10 cellular contexts compared by ENCODE assay signal in the genomic region with DNA sequence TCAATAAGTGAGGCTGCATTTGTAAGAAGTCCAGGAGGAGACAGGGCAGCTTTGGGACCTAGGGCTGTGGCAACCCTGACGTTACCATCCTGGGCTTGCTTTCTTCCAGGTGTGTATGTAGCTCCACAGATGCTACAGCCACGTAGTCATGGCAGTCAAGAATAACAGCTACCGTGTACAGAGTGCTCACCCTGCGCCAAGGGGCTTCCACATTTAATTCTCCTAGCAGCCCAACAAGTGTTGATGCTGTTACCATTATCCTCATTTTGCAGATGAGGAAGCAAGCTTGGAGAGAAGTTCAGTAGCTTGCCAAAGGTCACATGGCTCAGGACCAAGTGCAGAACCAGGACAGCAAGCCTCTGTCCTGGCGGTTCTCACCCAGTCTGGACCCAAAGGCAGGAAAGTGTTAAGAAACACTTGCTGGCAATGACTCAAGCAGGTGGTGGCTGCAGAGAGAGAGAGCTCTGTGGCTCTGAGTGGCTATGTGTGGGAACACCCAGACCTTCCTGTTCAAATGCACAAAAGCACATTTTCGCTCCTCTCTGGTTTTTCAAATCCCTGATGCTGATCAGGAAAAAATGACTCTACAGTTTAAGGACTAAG.
DNase-seq lines count a peak whose midpoint lies in the region; ATAC-seq and TF ChIP-seq lines count a peak whose summit lies in the region.
"Had no signal": no experiment of that assay in that cellular context is flagged by ENCODE, and none has a peak within 500 bp of the region (broad histone marks: within the 10 kb centered on the region; RNA-seq: fewer than 3 reads in every experiment).

No MANE protein-coding gene starts in this region.

- intact Hi-C loops in body of pancreas (cut with DNase I) = no loop called here

- H4K20me1 ChIP-seq in H9 (ENCODE audit: control insufficient read depth, insufficient read depth, insufficient read length) = no peaks in the 10 kb centered on the region

- no peak overlapping the region for H3K4me3 ChIP-seq in body of pancreas

- no peak overlapping the region for H3K4ac ChIP-seq in H9 (ENCODE audit: low read depth, low read length)

- H3K27ac ChIP-seq in body of pancreas (peak overlapping the region in 1 of 4 donors; percentile 17), H9 (ENCODE audit: insufficient read length, low read depth, low read length) (no peak overlapping the region)

- H3K36me3 ChIP-seq in body of pancreas (replicated peaks in 1 of 2; ENCODE audit: insufficient read depth in 1 of 2, low read depth in 2 of 2) = no peaks in the 10 kb centered on the region

- H3K27me3 Mint-ChIP-seq in H9 (ENCODE audit: low read depth) = no peaks in the 10 kb centered on the region

- no peak overlapping the region for H3K18ac ChIP-seq in H9 (ENCODE audit: insufficient read length, low read depth, low read length)

- no peak overlapping the region for H3K23ac ChIP-seq in H9 (ENCODE audit: insufficient read length, low read depth, low read length)

- H3K79me2 ChIP-seq in H9 (ENCODE audit: insufficient read depth, low read length) = no peaks in the 10 kb centered on the region

- no peaks in the 10 kb centered on the region for H3K9me3 ChIP-seq in body of pancreas
- no peaks in the 10 kb centered on the region for H3K9me3 ChIP-seq in H9 (ENCODE audit: control insufficient read depth, low read depth, low read length)

- H3K27me3 ChIP-seq in body of pancreas (no peaks in the 10 kb centered on the region), H9 (ENCODE audit: insufficient read depth, low read length) (no peaks in the 10 kb centered on the region)

- no peaks in the 10 kb centered on the region for H3K23me2 ChIP-seq in H9 (ENCODE audit: insufficient read length, low read depth, low read length, poor library complexity, severe bottlenecking)

- H3K27ac Mint-ChIP-seq in H9 = no peak overlapping the region

- peaks cover 21% of the 10 kb centered on the region in 2 experiments for H3K4me1 Mint-ChIP-seq in H9

- no peak overlapping the region for H3K4me2 ChIP-seq in H9 (ENCODE audit: insufficient read depth, insufficient read length, low read length)

- peak; percentile 23 for DNase-seq in Caki2 (ENCODE audit: low read depth)
- peak; percentile 37 for DNase-seq in NCI-H1092 (lab: John Stamatoyannopoulos, UW)
- peak in 3 of 4 donors; percentile 24 to 68 (median 31) for DNase-seq in body of pancreas
- peak; percentile 46 to 78 for DNase-seq in lung microvascular endothelial cell (ENCODE audit: low read depth in 2 of 2)
- no peak for DNase-seq in AG08395 (ENCODE audit: low spot score)
- no peak for DNase-seq in H9
- DNase-seq: naive B cell, NCI-H526 had no signal

- peak; percentile 33 for ATAC-seq in body of pancreas
- no peak for ATAC-seq in GM21619 (IDR thresholded peaks at IDR 0.05; ENCODE audit: unreplicated experiment)
- ATAC-seq in GM18519 (IDR thresholded peaks at IDR 0.05; ENCODE audit: low FRiP score, unreplicated experiment) = no peak

- H4K91ac ChIP-seq in H9 (ENCODE audit: insufficient read length, low read depth, low read length) = no peak overlapping the region

- H3K9ac ChIP-seq in H9 (ENCODE audit: extremely low read depth, insufficient read length, low read length) = no peak overlapping the region

- H3K4me1 ChIP-seq in body of pancreas (no peaks in the 10 kb centered on the region), H9 (ENCODE audit: insufficient read depth, low read length) (peaks cover 2% of the 10 kb centered on the region; the same call in 1 of the 2 replicates)

- H4K5ac ChIP-seq in H9 (ENCODE audit: insufficient read length, low read depth, low read length) = no peak overlapping the region

- H2BK5ac ChIP-seq in H9 (ENCODE audit: insufficient read length, low read length) = no peak overlapping the region

- no peak overlapping the region for H3T11ph ChIP-seq in H9 (ENCODE audit: low read length)

- H3K14ac ChIP-seq in H9 (ENCODE audit: insufficient read depth, low read length) = no peak overlapping the region; the same call in 1 of the 2 replicates

- no peak overlapping the region for H2BK12ac ChIP-seq in H9 (ENCODE audit: insufficient read length, low read depth, low read length)

- TF ChIP-seq CTCF in body of pancreas (IDR thresholded peaks at IDR 0.05) (no peak), H9 (conservative IDR thresholded peaks at IDR 0.05) (no peak)

- H2BK20ac ChIP-seq in H9 (ENCODE audit: low read depth, low read length, poor library complexity, severe bottlenecking) = no peak overlapping the region

- no peak overlapping the region for H2AFZ ChIP-seq in H9 (ENCODE audit: low read length)

- H4K8ac ChIP-seq in H9 (replicated peaks; ENCODE audit: insufficient read length, low read depth, low read length) = no peak overlapping the region

- H2AK5ac ChIP-seq in H9 (ENCODE audit: insufficient read length, low read length) = no peak overlapping the region

- H3K9me3 Mint-ChIP-seq in H9 = no peaks in the 10 kb centered on the region
- H3K9me3 Mint-ChIP-seq: naive B cell had no signal

- H3K79me1 ChIP-seq in H9 (ENCODE audit: insufficient read depth, low read depth, low read length, poor library complexity, severe bottlenecking) = no peaks in the 10 kb centered on the region

- H3K36me3 Mint-ChIP-seq in H9 (ENCODE audit: insufficient read depth in 1 of 3, low read depth in 3 of 3) = no peaks in the 10 kb centered on the region
- H3K36me3 Mint-ChIP-seq: naive B cell had no signal

- H3K56ac ChIP-seq in H9 (ENCODE audit: insufficient read length, low read depth, low read length) = no peak overlapping the region

- in situ Hi-C loops in Caki2 (cut with HindIII; ENCODE audit: low pct_unique_long_range_greater_than_20kb, low sequenced_read_pairs) = no loop called here

- no peak overlapping the region for H3K4me3 Mint-ChIP-seq in H9
- H3K4me3 Mint-ChIP-seq: naive B cell had no signal

- H2BK120ac ChIP-seq in H9 (ENCODE audit: low read depth, low read length, poor library complexity, severe bottlenecking) = no peak overlapping the region

- H2BK15ac ChIP-seq in H9 (ENCODE audit: low read depth, low read length) = no peak overlapping the region

- no peak for TF ChIP-seq POLR2A in body of pancreas (IDR thresholded peaks at IDR 0.05)

- WGBS in body of pancreas, 2 donors = 51% methylated on average over 5 to 6 of the region's 6 CpGs
- WGBS in H9 (ENCODE audit: extremely low coverage, insufficient read length, low lambda C conversion rate) = no CpG with 5 or more reads among the region's 6 CpGs

Comparison
In these comparisons a context has a peak if more than half of its experiments do, and no peak if none do; other contexts are left out.
1. DNase-seq: peak in Caki2 (single experiment), NCI-H1092 (single experiment), body of pancreas (3 of 4) and lung microvascular endothelial cell (2 of 2); none in AG08395 (single experiment) and H9 (single experiment).